Comparison of ENCODE assay signal across 8 cellular contexts in the genomic region with DNA sequence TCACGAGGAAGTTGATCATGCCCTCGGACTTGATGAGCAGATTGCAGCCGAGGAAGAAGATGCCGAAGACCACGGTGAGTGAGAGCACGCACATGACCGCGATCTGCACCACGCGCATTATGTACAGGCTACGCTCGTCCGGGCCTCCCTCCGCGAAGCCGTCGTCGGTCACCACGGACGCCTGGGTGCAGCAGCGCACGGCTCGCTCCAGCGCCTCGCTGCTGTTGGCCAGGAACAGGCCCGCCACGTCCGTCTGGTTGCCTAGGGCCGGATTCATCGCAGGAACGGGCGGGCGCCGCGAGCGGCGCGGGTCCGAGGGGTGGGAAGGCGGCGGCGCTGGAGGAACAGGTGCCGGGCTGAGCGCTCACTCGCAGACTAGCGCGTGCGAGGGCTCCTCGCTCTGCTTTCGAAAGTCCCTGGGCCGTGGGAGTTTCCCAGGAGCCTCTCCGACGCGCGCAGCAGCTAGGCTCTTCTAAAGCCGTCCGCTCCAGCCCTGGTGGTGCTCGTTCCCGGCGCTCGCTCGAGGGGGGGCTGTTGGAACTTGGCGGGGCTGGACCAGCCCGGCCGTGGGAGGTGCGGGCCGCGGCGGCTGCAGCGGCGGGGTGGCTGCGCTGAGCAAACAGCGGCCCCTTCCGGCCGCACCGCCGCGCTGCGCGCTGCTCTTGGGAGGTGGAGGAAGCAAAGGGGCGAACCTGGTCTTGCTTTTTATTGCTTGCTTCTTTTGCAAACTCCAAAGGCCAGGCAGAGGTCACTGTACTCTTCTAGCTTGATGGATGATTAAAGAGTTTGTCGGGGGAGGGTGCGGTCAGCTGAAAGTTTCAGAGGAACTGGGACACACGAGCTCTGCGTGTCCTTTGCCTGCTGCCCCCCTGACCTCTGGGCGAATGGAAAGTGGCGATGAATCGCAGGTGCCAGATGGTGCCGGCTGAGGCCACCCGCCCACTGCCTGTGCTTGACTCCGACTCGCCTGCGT. TPM values are rescaled to one million over a fixed set of nuclear protein-coding genes. Genes with fewer than 3 reads are reported as not detected.
A peak's percentile ranks its signal among the peaks of the same experiment; 100 is the strongest.
DNase-seq lines count a peak whose midpoint lies in the region; TF ChIP-seq lines count a peak whose summit lies in the region.

TSS of gene RPRM (minus strand) at position 474 of the 973 bp plus-strand sequence. CDS start at position 277, 197 bp downstream.

- H3K36me3 Mint-ChIP-seq in immature natural killer cell = no peaks in the 10 kb centered on the region

- TF ChIP-seq POLR2A in NB4 (IDR thresholded peaks at IDR 0.05; ENCODE audit: extremely low read depth, insufficient read length) = no peak

- CTCF ChIA-PET in HEK293 (lab: Yijun Ruan, JAX) = interaction anchor here (0.5 to 3.0 kb wide), 33 partner anchors 9 to 712 kb away, joined by 3 to 12 read pairs (median 4); no protein-coding TSS in a partner anchor

- POLR2A ChIA-PET in HEK293 (lab: Yijun Ruan, JAX) = interaction anchor here (0.8 to 1.3 kb wide), 3 partner anchors 162 to 309 kb away, joined by 3 to 8 read pairs (median 4); no protein-coding TSS in a partner anchor

- DNase-seq in NB4 (ENCODE audit: low read depth) (peak; percentile 20), T-helper 9 cell (peak; percentile 35), T47D (ENCODE audit: low read depth in 1 of 2, low spot score in 1 of 2) (peak; percentile 66 to 75), immature natural killer cell (peak; percentile 26 to 39 (median 36))
- no peak for DNase-seq in NK-92 treated with Interleukin-12 subunit alpha and Interleukin-12 subunit beta, amount 100 ng/mL, for 24 hours (lab: John Stamatoyannopoulos, UW)

- H3K36me3 ChIP-seq in HEK293 (ENCODE audit: control insufficient read depth in 2 of 2, insufficient read depth in 1 of 2, low read length in 2 of 2) = no peaks in the 10 kb centered on the region
- H3K36me3 ChIP-seq in skeletal muscle tissue (ENCODE audit: control insufficient read depth in 3 of 3, insufficient read depth in 3 of 3, low read length in 3 of 3) = no peaks in the 10 kb centered on the region

- peaks cover 36 to 59% (median 46%) of the 10 kb centered on the region in 3 donors for H3K27me3 ChIP-seq in skeletal muscle tissue (ENCODE audit: control insufficient read depth in 3 of 3, insufficient read depth in 3 of 3, low read length in 3 of 3)

- H3K27me3 Mint-ChIP-seq in immature natural killer cell (ENCODE audit: low read depth in 3 of 3) = peaks cover 9 to 26% (median 20%) of the 10 kb centered on the region in 3 donors

- H3K4me3 ChIP-seq in GM08714 (ENCODE audit: low read length) (peak within 1 kb of the TSS; percentile 18; the same call in 1 of the 2 replicates), HEK293 (ENCODE audit: low read depth, low read length) (peak within 1 kb of the TSS; percentile 95), NB4 (ENCODE audit: low read depth, low read length) (no peak within 1 kb of the TSS), skeletal muscle tissue (ENCODE audit: low read length in 3 of 3) (peak within 1 kb of the TSS; percentile 60 to 72 (median 69))

- H3K9ac ChIP-seq in skeletal muscle tissue (ENCODE audit: low read depth in 1 of 3, low read length in 3 of 3) = peak within 1 kb of the TSS in 1 of 3 donors; percentile 64

- in situ Hi-C loops in T47D (cut with HindIII; ENCODE audit: low pct_unique_long_range_greater_than_20kb, low sequenced_read_pairs) = no loop called here

- H3K4me1 Mint-ChIP-seq in immature natural killer cell = peaks cover 19 to 23% of the 10 kb centered on the region in 2 donors

- H3K4me3 Mint-ChIP-seq in immature natural killer cell = peak within 1 kb of the TSS; percentile 23 to 79 (median 71)

- H3K27ac ChIP-seq in HEK293 (ENCODE audit: extremely low read depth, low read depth, low read length) (peak within 1 kb of the TSS; percentile 98), skeletal muscle tissue (ENCODE audit: low read depth, low read length) (no peak within 1 kb of the TSS)

- H3K9me3 Mint-ChIP-seq in immature natural killer cell = peaks cover 0 to 4% (median 0%) of the 10 kb centered on the region in 6 donors

- H3K4me1 ChIP-seq in HEK293 (ENCODE audit: control insufficient read depth, insufficient read depth, low read length) (peaks cover 23% of the 10 kb centered on the region), skeletal muscle tissue (ENCODE audit: control insufficient read depth in 3 of 3, insufficient read depth in 3 of 3, low read length in 3 of 3) (peaks cover 20 to 23% (median 21%) of the 10 kb centered on the region in 3 donors)

- TF ChIP-seq CTCF in HEK293 (tag by site-specific recombination; IDR thresholded peaks at IDR 0.05) (peak; percentile 54), NB4 (IDR thresholded peaks at IDR 0.05; ENCODE audit: low read depth, low read length) (peak; percentile 43)

- no peaks in the 10 kb centered on the region for H3K9me3 ChIP-seq in HEK293 (ENCODE audit: control insufficient read depth, insufficient read depth, low read depth, low read length)
- H3K9me3 ChIP-seq in skeletal muscle tissue (ENCODE audit: control insufficient read depth in 3 of 3, low read length in 3 of 3) = no peaks in the 10 kb centered on the region

- H3K27ac Mint-ChIP-seq in immature natural killer cell = no peak within 1 kb of the TSS

TF ChIP-seq in HEK293, 187 proteins besides CTCF, POLR2A, EP300 and RAD21 (continues in another document):
- peak; percentile 22; the same call in 1 of the 2 replicates for TF ChIP-seq ZNF596 (tag by site-specific recombination; IDR thresholded peaks at IDR 0.05)
- TF ChIP-seq ELK4 (IDR thresholded peaks at IDR 0.05; ENCODE audit: borderline replicate concordance, low read depth, low read length) = no peak
- no peak for TF ChIP-seq ZNF837 (tag by site-specific recombination; IDR thresholded peaks at IDR 0.05)
- no peak for TF ChIP-seq ZNF433 (tag by site-specific recombination; IDR thresholded peaks at IDR 0.05; ENCODE audit: low read depth)
- peak; percentile 6 for TF ChIP-seq ZNF335 (tag by site-specific recombination; conservative IDR thresholded peaks at IDR 0.05)
- TF ChIP-seq, protein P1, sequence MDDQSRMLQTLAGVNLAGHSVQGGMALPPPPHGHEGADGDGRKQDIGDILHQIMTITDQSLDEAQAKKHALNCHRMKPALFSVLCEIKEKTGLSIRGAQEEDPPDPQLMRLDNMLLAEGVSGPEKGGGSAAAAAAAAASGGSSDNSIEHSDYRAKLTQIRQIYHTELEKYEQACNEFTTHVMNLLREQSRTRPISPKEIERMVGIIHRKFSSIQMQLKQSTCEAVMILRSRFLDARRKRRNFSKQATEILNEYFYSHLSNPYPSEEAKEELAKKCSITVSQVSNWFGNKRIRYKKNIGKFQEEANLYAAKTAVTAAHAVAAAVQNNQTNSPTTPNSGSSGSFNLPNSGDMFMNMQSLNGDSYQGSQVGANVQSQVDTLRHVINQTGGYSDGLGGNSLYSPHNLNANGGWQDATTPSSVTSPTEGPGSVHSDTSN (CRISPR knock-in tag; IDR thresholded peaks at IDR 0.05) = peak; percentile 21; the same call in 1 of the 2 replicates
- no peak for TF ChIP-seq ZNF791 (tag by site-specific recombination; IDR thresholded peaks at IDR 0.05)
- TF ChIP-seq ZEB2 (tag by site-specific recombination; IDR thresholded peaks at IDR 0.05) = no peak
- TF ChIP-seq ZNF660 (tag by site-specific recombination; IDR thresholded peaks at IDR 0.05) = peak; percentile 74; the same call in 1 of the 2 replicates
- TF ChIP-seq ZNF23 (tag by site-specific recombination; IDR thresholded peaks at IDR 0.05; ENCODE audit: borderline replicate concordance) = no peak
- peak; percentile 33; the same call in 1 of the 2 replicates for TF ChIP-seq KLF10 (tag by site-specific recombination; IDR thresholded peaks at IDR 0.05)
- TF ChIP-seq HOXC10 (CRISPR knock-in tag; IDR thresholded peaks at IDR 0.05) = no peak
- no peak for TF ChIP-seq ZNF558 (tag by site-specific recombination; IDR thresholded peaks at IDR 0.05)
- TF ChIP-seq FEZF1 (tag by site-specific recombination; IDR thresholded peaks at IDR 0.05) = 0 out of 2 replicates have a peak, but pooled peaks have one; percentile 35
- TF ChIP-seq ZNF18 (tag by site-specific recombination; IDR thresholded peaks at IDR 0.05) = no peak
- TF ChIP-seq ZBTB44 (tag by site-specific recombination; IDR thresholded peaks at IDR 0.05) = peak; percentile 49; the same call in 1 of the 2 replicates
- TF ChIP-seq ZNF701 (tag by site-specific recombination; IDR thresholded peaks at IDR 0.05) = no peak

RNA-seq across cellular contexts. Expression of gene RPRM, which starts in this region (rescaled TPM):
- not detected for polyA plus RNA-seq in immature natural killer cell
- total RNA-seq in skeletal muscle tissue = 3.1 TPM

Comparison
In these comparisons a context has a peak if more than half of its experiments do, and no peak if none do; other contexts are left out.
1. Peak in DNase-seq in immature natural killer cell; RNA of the gene not detected or under 1 TPM.